In the genomic region with DNA sequence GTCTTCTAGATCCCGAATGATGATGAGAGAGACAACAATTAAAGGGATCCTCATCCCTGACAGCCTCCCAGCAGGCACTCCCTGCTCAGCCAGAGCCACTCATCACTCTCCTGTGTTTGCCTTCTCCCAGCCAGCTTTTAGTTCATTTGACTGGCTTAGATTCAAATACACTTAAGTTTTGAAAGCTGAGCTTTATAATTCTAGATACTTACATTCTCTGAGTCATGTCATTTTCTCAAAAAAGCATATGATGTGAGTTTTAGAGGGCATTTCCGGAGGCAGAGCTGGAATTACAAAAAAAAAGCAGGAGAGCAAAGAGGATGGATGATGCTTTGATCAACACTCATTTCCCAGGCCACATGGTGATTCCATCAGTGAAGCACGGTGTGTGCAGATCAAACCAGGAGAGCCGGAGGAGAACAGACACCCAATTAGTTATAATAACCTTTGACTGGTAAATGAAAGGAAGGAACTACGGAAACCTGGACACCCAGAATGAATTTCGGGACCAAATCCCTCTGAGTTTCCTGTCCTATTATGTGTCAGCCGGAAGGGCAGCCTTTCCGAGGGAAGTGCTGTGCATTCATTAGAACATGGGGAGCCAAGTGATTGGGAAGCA, we compare ENCODE assay signal across 20 cellular contexts.
DNase-seq lines count a peak whose midpoint lies in the region; TF ChIP-seq lines count a peak whose summit lies in the region.
"Had no signal": no experiment of that assay in that cellular context is flagged by ENCODE, and none has a peak within 500 bp of the region (broad histone marks: within the 10 kb centered on the region; RNA-seq: fewer than 3 reads in every experiment).

No MANE protein-coding gene starts in this region.

- H2AFZ ChIP-seq in neural progenitor cell (replicated peaks), result no peak overlapping the region

- H3F3A ChIP-seq in neural progenitor cell (ENCODE audit: low read depth), result no peaks in the 10 kb centered on the region

- H3K9me3 Mint-ChIP-seq in neural progenitor cell, result no peaks in the 10 kb centered on the region
- H3K9me3 Mint-ChIP-seq: activated naive CD4-positive, alpha-beta T cell treated with anti-CD3 and anti-CD28 coated beads, Interleukin-2, amount 50 U/mL, for 72 hours; activated T-cell treated with anti-CD3 and anti-CD28 coated beads, Interleukin-2, amount 50 U/mL, for 72 hours; mesothelial cell of epicardium; nephron progenitor cell; stimulated activated naive CD8-positive, alpha-beta T cell treated with anti-CD3 and anti-CD28 coated beads, Interleukin-15, amount 100 ng/mL, for 72 hours; type B pancreatic cell had no signal

- TF ChIP-seq CTCF in HFF-Myc (IDR thresholded peaks at IDR 0.05; ENCODE audit: low read depth, low read length, missing control alignments) (no peak), neural progenitor cell (IDR thresholded peaks at IDR 0.05) (no peak)

- no peaks in the 10 kb centered on the region for H3K9me3 ChIP-seq in neural progenitor cell (ENCODE audit: low read depth)
- H3K9me3 ChIP-seq: SK-N-SH had no signal

- DNase-seq in NCI-H1092 treated with DMSO at 0.1 percent for 48 hours (lab: John Stamatoyannopoulos, UW), result peak; percentile 67
- no peak for DNase-seq in NCI-H1092 (lab: John Stamatoyannopoulos, UW)
- peak; percentile 10 for DNase-seq in HFF-Myc (ENCODE audit: extremely low read depth, low read depth)
- DNase-seq in dedifferentiated amniotic fluid mesenchymal stem cell (ENCODE audit: extremely low spot score), result peak; percentile 49
- DNase-seq in neural progenitor cell (ENCODE audit: low spot score), result no peak
- no peak for DNase-seq in NCI-H146 treated with DMSO at 0.1 percent for 48 hours (lab: John Stamatoyannopoulos, UW; ENCODE audit: unreplicated experiment)
- no peak for DNase-seq in ureter (ENCODE audit: low spot score)
- DNase-seq in activated effector memory CD4-positive, alpha-beta T cell treated with Interleukin-2 at 50 U/mL for 16 hours, result no peak
- DNase-seq: activated T-cell treated with anti-CD3 and anti-CD28 coated beads, Interleukin-2, amount 50 U/mL, for 72 hours; brain microvascular endothelial cell; left colon; nephron progenitor cell; SK-N-SH; stimulated activated naive CD8-positive, alpha-beta T cell treated with anti-CD3 and anti-CD28 coated beads, Interleukin-15, amount 100 ng/mL, for 72 hours had no signal

- peaks cover 20% of the 10 kb centered on the region for H3K4me1 ChIP-seq in neural progenitor cell

- H3K27ac Mint-ChIP-seq in neural progenitor cell, result no peak overlapping the region
- H3K27ac Mint-ChIP-seq: activated naive CD4-positive, alpha-beta T cell treated with anti-CD3 and anti-CD28 coated beads, Interleukin-2, amount 50 U/mL, for 72 hours; activated T-cell treated with anti-CD3 and anti-CD28 coated beads, Interleukin-2, amount 50 U/mL, for 72 hours; mesothelial cell of epicardium; nephron progenitor cell; progenitor cell of endocrine pancreas; stimulated activated naive CD8-positive, alpha-beta T cell treated with anti-CD3 and anti-CD28 coated beads, Interleukin-15, amount 100 ng/mL, for 72 hours; type B pancreatic cell had no signal

- H3K4me3 Mint-ChIP-seq in neural progenitor cell, result no peak overlapping the region
- H3K4me3 Mint-ChIP-seq: activated T-cell treated with anti-CD3 and anti-CD28 coated beads, Interleukin-2, amount 50 U/mL, for 72 hours; mesothelial cell of epicardium; nephron progenitor cell; stimulated activated naive CD8-positive, alpha-beta T cell treated with anti-CD3 and anti-CD28 coated beads, Interleukin-15, amount 100 ng/mL, for 72 hours; type B pancreatic cell had no signal

- no peak overlapping the region for H3K9ac ChIP-seq in neural progenitor cell
- H3K9ac ChIP-seq: SK-N-SH had no signal

- no peaks in the 10 kb centered on the region for H3K27me3 Mint-ChIP-seq in neural progenitor cell (ENCODE audit: insufficient read depth, low read depth)
- H3K27me3 Mint-ChIP-seq: stimulated activated naive CD8-positive, alpha-beta T cell treated with anti-CD3 and anti-CD28 coated beads, Interleukin-15, amount 100 ng/mL, for 72 hours had no signal

- H3K4me3 ChIP-seq in HFF-Myc (replicated peaks; ENCODE audit: low read depth, low read length) (no peak overlapping the region), neural progenitor cell (no peak overlapping the region)
- H3K4me3 ChIP-seq: coronary artery had no signal

- no peaks in the 10 kb centered on the region for H3K27me3 ChIP-seq in neural progenitor cell
- H3K27me3 ChIP-seq: brain microvascular endothelial cell had no signal

- H3K36me3 ChIP-seq in neural progenitor cell, result no peaks in the 10 kb centered on the region
- H3K36me3 ChIP-seq: brain microvascular endothelial cell had no signal

- no peaks in the 10 kb centered on the region for H3K79me2 ChIP-seq in neural progenitor cell (ENCODE audit: low read depth)

- no peak overlapping the region for H3K27ac ChIP-seq in neural progenitor cell
- H3K27ac ChIP-seq: 22Rv1, brain microvascular endothelial cell, coronary artery had no signal

- no peaks in the 10 kb centered on the region for H4K20me1 ChIP-seq in neural progenitor cell (ENCODE audit: low read depth)

- H3K4me1 Mint-ChIP-seq in neural progenitor cell, result peaks cover 4% of the 10 kb centered on the region
- H3K4me1 Mint-ChIP-seq: nephron progenitor cell; stimulated activated naive CD8-positive, alpha-beta T cell treated with anti-CD3 and anti-CD28 coated beads, Interleukin-15, amount 100 ng/mL, for 72 hours had no signal

- peak overlapping the region; percentile 9 for H3K4me2 ChIP-seq in neural progenitor cell
- H3K4me2 ChIP-seq: SK-N-SH had no signal

- no peaks in the 10 kb centered on the region for H3K36me3 Mint-ChIP-seq in neural progenitor cell
- H3K36me3 Mint-ChIP-seq: activated naive CD4-positive, alpha-beta T cell treated with anti-CD3 and anti-CD28 coated beads, Interleukin-2, amount 50 U/mL, for 72 hours; mesothelial cell of epicardium; type B pancreatic cell had no signal

Comparison
In these comparisons a context has a peak if more than half of its experiments do, and no peak if none do; other contexts are left out.
1. DNase-seq: peak in NCI-H1092 treated with DMSO at 0.1 percent for 48 hours (single experiment), HFF-Myc (single experiment) and dedifferentiated amniotic fluid mesenchymal stem cell (single experiment); none in NCI-H1092 (single experiment), neural progenitor cell (single experiment), NCI-H146 treated with DMSO at 0.1 percent for 48 hours (single experiment), ureter (single experiment) and activated effector memory CD4-positive, alpha-beta T cell treated with Interleukin-2 at 50 U/mL for 16 hours (single experiment).